ENCODE assay signal across 30 cellular contexts in genomic region chr5:179348011-179348530, GRCh38. TPM values are rescaled to one million over a fixed set of nuclear protein-coding genes. Genes with fewer than 3 reads are reported as not detected.
"Had no signal": no experiment of that assay in that cellular context is flagged by ENCODE, and none has a peak within 500 bp of the region (broad histone marks: within the 10 kb centered on the region; RNA-seq: fewer than 3 reads in every experiment).

No MANE protein-coding gene starts in this region.

- H3K27me3 ChIP-seq: thyroid gland had no signal

- ATAC-seq: effector memory CD8-positive, alpha-beta T cell; left lung; mucosa of descending colon; naive thymus-derived CD4-positive, alpha-beta T cell; sciatic nerve; stimulated activated effector memory CD8-positive, alpha-beta T cell treated with anti-CD3 and anti-CD28 coated beads, Interleukin-12 subunit alpha, Interleukin-12 subunit beta, amount 100 ng/mL, for 72 hours had no signal

- H3K9me3 Mint-ChIP-seq: central memory CD8-positive, alpha-beta T cell; effector memory CD8-positive, alpha-beta T cell; mesothelial cell of epicardium; nephron progenitor cell; stimulated activated effector memory CD8-positive, alpha-beta T cell treated with anti-CD3 and anti-CD28 coated beads, Interleukin-12 subunit alpha, Interleukin-12 subunit beta, amount 100 ng/mL, for 72 hours had no signal

- H3K9me3 ChIP-seq: esophagus squamous epithelium, left lung, mucosa of descending colon, pancreas, stomach, thyroid gland, upper lobe of left lung had no signal

- H3K27ac ChIP-seq: coronary artery, esophagus squamous epithelium, left lung, pancreas, stomach, thyroid gland, upper lobe of left lung had no signal

- H3K4me3 ChIP-seq: coronary artery, esophagus squamous epithelium, left lung, mucosa of descending colon, pancreas, smooth muscle cell, stomach, thyroid gland, upper lobe of left lung had no signal

- H3K4me3 Mint-ChIP-seq: central memory CD8-positive, alpha-beta T cell; effector memory CD8-positive, alpha-beta T cell; mesothelial cell of epicardium; stimulated activated effector memory CD8-positive, alpha-beta T cell treated with anti-CD3 and anti-CD28 coated beads, Interleukin-12 subunit alpha, Interleukin-12 subunit beta, amount 100 ng/mL, for 72 hours had no signal

- FAIRE-seq: endometrium, keratinocyte, pancreas, urothelium cell line had no signal

- H3K36me3 Mint-ChIP-seq: mesothelial cell of epicardium; stimulated activated effector memory CD8-positive, alpha-beta T cell treated with anti-CD3 and anti-CD28 coated beads, Interleukin-12 subunit alpha, Interleukin-12 subunit beta, amount 100 ng/mL, for 72 hours had no signal

- H3K27ac Mint-ChIP-seq: effector memory CD8-positive, alpha-beta T cell; mesothelial cell of epicardium; naive thymus-derived CD4-positive, alpha-beta T cell; nephron progenitor cell; stimulated activated effector memory CD8-positive, alpha-beta T cell treated with anti-CD3 and anti-CD28 coated beads, Interleukin-12 subunit alpha, Interleukin-12 subunit beta, amount 100 ng/mL, for 72 hours had no signal

- DNase-seq: dermis blood vessel endothelial cell; effector memory CD8-positive, alpha-beta T cell; erythroblast; esophagus squamous epithelium; foreskin melanocyte; glutamatergic neuron; mesenchymal stem cell; mucosa of descending colon; naive thymus-derived CD4-positive, alpha-beta T cell; nephron progenitor cell; occipital lobe; pancreas; retina; stimulated activated CD4-positive, alpha-beta T cell treated with anti-CD3 and anti-CD28 coated beads, Interleukin-2, amount 100 ng/mL, for 24 hours; stimulated activated CD4-positive, alpha-beta T cell treated with anti-CD3 and anti-CD28 coated beads, Interleukin-4, amount 100 ng/mL, for 24 hours; stimulated activated naive CD4-positive, alpha-beta T cell treated with Interleukin-2 at 50 U/mL for 16 hours; stomach; thyroid gland; upper lobe of left lung had no signal

- H3K36me3 ChIP-seq: esophagus squamous epithelium, left lung, pancreas, stomach, thyroid gland, upper lobe of left lung had no signal

RNA-seq across cellular contexts. Expression of gene ADAMTS2, which starts 2.8 kb away (rescaled TPM):
- total RNA-seq: naive thymus-derived CD4-positive, alpha-beta T cell; pulmonary artery endothelial cell had no signal
- polyA plus RNA-seq: keratinocyte; naive thymus-derived CD4-positive, alpha-beta T cell had no signal
